In the genomic region with DNA sequence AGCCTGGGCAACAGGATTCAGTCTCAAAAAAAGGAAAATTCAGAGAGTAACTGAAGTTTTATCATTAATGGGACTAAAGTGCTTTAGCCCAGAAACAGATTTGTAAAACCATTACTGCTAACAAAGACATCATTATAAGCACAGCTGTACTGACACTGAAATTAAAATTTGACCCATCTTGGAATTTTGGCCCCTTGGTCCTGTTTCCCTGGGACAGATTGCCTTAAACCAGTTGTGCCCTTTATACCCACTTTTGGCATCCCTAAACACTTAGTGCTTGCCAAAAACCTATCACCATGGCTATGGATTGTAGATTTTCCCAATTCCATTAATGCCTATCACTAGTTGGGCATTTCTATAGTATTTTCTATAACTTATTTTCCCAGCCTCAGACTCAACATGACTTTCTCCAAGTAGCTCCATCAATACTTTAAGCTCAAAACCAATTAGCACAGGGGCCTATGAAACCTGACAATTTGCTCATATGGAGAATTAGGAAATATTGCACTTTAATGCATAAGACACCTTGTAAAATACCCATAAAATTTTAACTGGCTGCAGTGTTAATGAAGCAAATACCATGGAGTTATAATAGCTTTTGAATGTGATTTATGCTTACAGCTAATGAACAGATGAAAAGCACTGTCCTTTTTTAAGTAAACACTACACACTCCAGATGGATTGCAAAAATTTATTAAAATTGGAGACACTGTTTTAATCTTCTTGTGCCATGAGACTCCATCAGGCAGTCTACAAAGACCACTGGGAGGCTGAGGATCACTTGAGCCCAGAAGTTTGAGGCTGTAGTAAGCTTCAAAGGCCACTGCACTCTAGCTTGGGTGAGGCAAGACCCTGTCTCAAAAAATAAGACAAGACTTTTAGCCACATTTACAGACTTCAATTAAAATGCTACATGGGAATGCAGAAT, we compare ENCODE assay signal across 9 cellular contexts. TPM values are rescaled to one million over a fixed set of nuclear protein-coding genes. Genes with fewer than 3 reads are reported as not detected.
DNase-seq lines count a peak whose midpoint lies in the region; ATAC-seq, FAIRE-seq and TF ChIP-seq lines count a peak whose summit lies in the region.
"Had no signal": no experiment of that assay in that cellular context is flagged by ENCODE, and none has a peak within 500 bp of the region (broad histone marks: within the 10 kb centered on the region; RNA-seq: fewer than 3 reads in every experiment).

No MANE protein-coding gene starts in this region.

- no peak for ATAC-seq in HepG2
- no peak for ATAC-seq in right lobe of liver
- no peak for ATAC-seq in stimulated activated naive CD8-positive, alpha-beta T cell treated with anti-CD3 and anti-CD28 coated beads, Interleukin-15, amount 100 ng/mL, for 72 hours
- no peak for ATAC-seq in HG03432 (IDR thresholded peaks at IDR 0.05; ENCODE audit: unreplicated experiment)
- ATAC-seq in HG02884 (IDR thresholded peaks at IDR 0.05; ENCODE audit: unreplicated experiment), result no peak
- no peak for ATAC-seq in HG02840 (IDR thresholded peaks at IDR 0.05; ENCODE audit: low FRiP score, unreplicated experiment)

- H3K4me1 ChIP-seq in HepG2 (ENCODE audit: insufficient read depth, low read length), result peaks cover 26% of the 10 kb centered on the region
- H3K4me1 ChIP-seq in right lobe of liver, result peaks cover 0 to 23% (median 9%) of the 10 kb centered on the region in 4 donors
- peaks cover 40% of the 10 kb centered on the region for H3K4me1 ChIP-seq in OCI-LY7 (ENCODE audit: insufficient read depth, low read length, poor library complexity, severe bottlenecking)

- POLR2A ChIA-PET in HepG2 (lab: Yijun Ruan, JAX) (no interaction called here), OCI-LY7 (lab: Charles Lee) (interaction anchor here (0.6 to 1.2 kb wide), 6 partner anchors 12 to 190 kb away, joined by 3 to 4 read pairs (median 3); a partner anchor contains a TSS)

- no peak overlapping the region for H3K4me2 ChIP-seq in HepG2 (ENCODE audit: low read depth, low read length)
- peak overlapping the region; percentile 93 for H3K4me2 ChIP-seq in OCI-LY7 (ENCODE audit: low read length)

- H2AFZ ChIP-seq in HepG2 (ENCODE audit: low read length), result no peak overlapping the region
- no peak overlapping the region for H2AFZ ChIP-seq in OCI-LY7 (ENCODE audit: low read length)

- intact Hi-C loops in HepG2 (cut with micrococcal nuclease; ENCODE audit: unreplicated experiment) (no loop called here), right lobe of liver (cut with DNase I) (no loop called here), OCI-LY7 (cut with micrococcal nuclease; ENCODE audit: unreplicated experiment) (no loop called here)

- H3K9me3 ChIP-seq in HepG2 (ENCODE audit: low read length), result no peaks in the 10 kb centered on the region
- no peaks in the 10 kb centered on the region for H3K9me3 ChIP-seq in right lobe of liver
- H3K9me3 ChIP-seq in OCI-LY7 (ENCODE audit: low read length), result no peaks in the 10 kb centered on the region

- TF ChIP-seq CTCF in HepG2 (CRISPR knock-in tag; IDR thresholded peaks at IDR 0.05) (no peak), right lobe of liver (IDR thresholded peaks at IDR 0.05) (no peak), OCI-LY7 (conservative IDR thresholded peaks at IDR 0.05; ENCODE audit: low read length) (no peak)

- BruUV-seq in HepG2 (replicated peaks; lab: Mats Ljungman, UMichigan) (no TSS peak), OCI-LY7 (replicated peaks; lab: Mats Ljungman, UMichigan) (no TSS peak)

- peak overlapping the region; percentile 93 to 100 for H3K4me3 Mint-ChIP-seq in stimulated activated naive CD8-positive, alpha-beta T cell treated with anti-CD3 and anti-CD28 coated beads, Interleukin-15, amount 100 ng/mL, for 72 hours

- TF ChIP-seq POLR2A in HepG2 (IDR thresholded peaks at IDR 0.05; ENCODE audit: insufficient read depth in 1 of 2, low read depth in 2 of 2, low read length in 2 of 2), result peak; percentile 37 to 69
- TF ChIP-seq POLR2A in right lobe of liver (IDR thresholded peaks at IDR 0.05), result no peak

- H4K20me1 ChIP-seq in HepG2 (ENCODE audit: insufficient read depth, low read length), result peaks cover 38% of the 10 kb centered on the region
- H4K20me1 ChIP-seq in OCI-LY7 (ENCODE audit: insufficient read depth, low read length), result peaks cover 41% of the 10 kb centered on the region

- H3K9me3 Mint-ChIP-seq in stimulated activated naive CD8-positive, alpha-beta T cell treated with anti-CD3 and anti-CD28 coated beads, Interleukin-15, amount 100 ng/mL, for 72 hours, result no peaks in the 10 kb centered on the region

- in situ Hi-C loops in HepG2 (cut with HindIII; ENCODE audit: extremely low pct_ligation_motif_present, low pct_unique_long_range_greater_than_20kb), result loop anchor here (10.0 kb wide), 1 partner anchor 211 kb away; no protein-coding TSS in a partner anchor

- H3K27me3 ChIP-seq in HepG2 (ENCODE audit: control insufficient read depth in 1 of 2, insufficient read depth in 2 of 2, low read length in 2 of 2) (no peaks in the 10 kb centered on the region; a peak in 1 of 5 replicates), right lobe of liver (no peaks in the 10 kb centered on the region)
- H3K27me3 ChIP-seq: dorsolateral prefrontal cortex had no signal

- H3K79me2 ChIP-seq in HepG2 (ENCODE audit: insufficient read depth, low read length) (peaks cover 24% of the 10 kb centered on the region), OCI-LY7 (ENCODE audit: insufficient read depth, low read depth, low read length) (peaks cover 45% of the 10 kb centered on the region)

- DNase-seq in HepG2 (ENCODE audit: low spot score) (no peak), right lobe of liver (no peak), OCI-LY7 (ENCODE audit: low spot score) (peak; percentile 20), cerebellar cortex (ENCODE audit: low spot score) (peak; percentile 26)
- DNase-seq in stimulated activated naive CD8-positive, alpha-beta T cell treated with anti-CD3 and anti-CD28 coated beads, Interleukin-15, amount 100 ng/mL, for 72 hours, result no peak
- DNase-seq: dorsolateral prefrontal cortex had no signal

- H3K27me3 Mint-ChIP-seq in stimulated activated naive CD8-positive, alpha-beta T cell treated with anti-CD3 and anti-CD28 coated beads, Interleukin-15, amount 100 ng/mL, for 72 hours, result no peaks in the 10 kb centered on the region

- H3K27ac Mint-ChIP-seq in stimulated activated naive CD8-positive, alpha-beta T cell treated with anti-CD3 and anti-CD28 coated beads, Interleukin-15, amount 100 ng/mL, for 72 hours, result peak overlapping the region; percentile 82 to 85

- H3K9ac ChIP-seq in HepG2 (ENCODE audit: insufficient read depth, low read depth, low read length), result no peak overlapping the region

- H3K4me3 ChIP-seq in HepG2 (replicated peaks in 1 of 3; ENCODE audit: insufficient read depth in 1 of 3, low read depth in 2 of 3, low read length in 3 of 3), result no peak overlapping the region
- H3K4me3 ChIP-seq in right lobe of liver, result no peak overlapping the region
- peak overlapping the region; percentile 98 for H3K4me3 ChIP-seq in OCI-LY7 (ENCODE audit: low read depth, low read length, poor library complexity, severe bottlenecking)
- H3K4me3 ChIP-seq: dorsolateral prefrontal cortex had no signal

- H3K27ac ChIP-seq in HepG2 (ENCODE audit: extremely low read length, insufficient read depth, low read length) (peak overlapping the region; percentile 9), right lobe of liver (no peak overlapping the region), OCI-LY7 (ENCODE audit: low read depth, low read length, poor library complexity, severe bottlenecking) (peak overlapping the region; percentile 91)

- H3K36me3 ChIP-seq in HepG2 (replicated peaks in 1 of 2; ENCODE audit: control insufficient read depth in 1 of 2, insufficient read depth in 2 of 2, low read length in 2 of 2) (peaks cover 4 to 37% of the 10 kb centered on the region in 2 experiments), right lobe of liver (peaks cover 16 to 54% (median 24%) of the 10 kb centered on the region in 4 donors), OCI-LY7 (ENCODE audit: insufficient read depth, low read length) (peaks cover 83% of the 10 kb centered on the region)

- H3K9me2 ChIP-seq in OCI-LY7 (ENCODE audit: insufficient read depth, low read length), result no peaks in the 10 kb centered on the region

- no peak for TF ChIP-seq RAD21 in HepG2 (CRISPR knock-in tag; IDR thresholded peaks at IDR 0.05)

- CTCF ChIA-PET in HepG2 (lab: Yijun Ruan, JAX; ENCODE audit: low intra/inter-chr PET ratio, low total read pairs), result no interaction called here
- CTCF ChIA-PET in OCI-LY7 (lab: Charles Lee; ENCODE audit: unreplicated experiment), result no interaction called here

- TF ChIP-seq EP300 in HepG2 (IDR thresholded peaks at IDR 0.05; ENCODE audit: low read depth in 2 of 2, low read length in 2 of 2), result no peak
- TF ChIP-seq EP300 in HepG2 (CRISPR knock-in tag; IDR thresholded peaks at IDR 0.05; ENCODE audit: borderline replicate concordance), result no peak

- H3K4me1 Mint-ChIP-seq in stimulated activated naive CD8-positive, alpha-beta T cell treated with anti-CD3 and anti-CD28 coated beads, Interleukin-15, amount 100 ng/mL, for 72 hours, result peaks cover 41% of the 10 kb centered on the region

- no peak for FAIRE-seq in HepG2 (lab: Jason Lieb, UNC)

RNA-seq across cellular contexts. Expression of a gene that starts 4.3 kb away (rescaled TPM):
- 184 and 352 TPM in 2 replicates for total RNA-seq in HepG2 (2016; rRNA removed; fragmentation: Illumina TruSeq; extraction: Trizol)
- total RNA-seq in HepG2 (2016; cell fraction: cytosol; rRNA removed; fragmentation: Illumina TruSeq; extraction: Trizol; ENCODE audit: low read depth), result 468 and 530 TPM in 2 replicates
- 176 and 342 TPM in 2 replicates for total RNA-seq in HepG2 (2016; cell fraction: insoluble cytoplasmic fraction; rRNA removed; fragmentation: Illumina TruSeq; extraction: Trizol)
- 493 and 530 TPM in 2 replicates for total RNA-seq in HepG2 (2016; cell fraction: membrane; rRNA removed; fragmentation: Illumina TruSeq; extraction: Trizol)
- 518 and 556 TPM in 2 replicates for total RNA-seq in HepG2 (2016; cell fraction: nucleus; rRNA removed; fragmentation: Illumina TruSeq; extraction: Trizol)
- 687 and 738 TPM in 2 replicates for polyA plus RNA-seq in HepG2 (2011; rRNA removed)
- polyA plus RNA-seq in HepG2 (2011; cell fraction: cytosol; rRNA removed), result 564 and 847 TPM in 2 replicates
- polyA plus RNA-seq in HepG2 (2011; cell fraction: nucleus; rRNA removed), result 400 and 532 TPM in 2 replicates
- polyA plus RNA-seq in HepG2 (2012), result 512 and 724 TPM in 2 replicates
- polyA plus RNA-seq in HepG2 (2016; cell fraction: cytosol; fragmentation: Illumina TruSeq; extraction: Trizol; ENCODE audit: low read depth), result 421 and 462 TPM in 2 replicates
- polyA plus RNA-seq in HepG2 (2016; cell fraction: insoluble cytoplasmic fraction; fragmentation: Illumina TruSeq; extraction: Trizol; ENCODE audit: low read depth), result 132 and 134 TPM in 2 replicates
- 376 and 391 TPM in 2 replicates for polyA plus RNA-seq in HepG2 (2016; cell fraction: membrane; fragmentation: Illumina TruSeq; extraction: Trizol; ENCODE audit: low read depth)
- polyA plus RNA-seq in HepG2 (2016; cell fraction: nucleus; fragmentation: Illumina TruSeq; extraction: Trizol; ENCODE audit: insufficient read depth, low read depth), result 612 and 634 TPM in 2 replicates
- 146 and 679 TPM in 2 replicates for polyA minus RNA-seq in HepG2 (2011; rRNA and poly(A)+ RNA removed; ENCODE audit: low replicate concordance)
- polyA minus RNA-seq in HepG2 (2011; cell fraction: cytosol; rRNA and poly(A)+ RNA removed), result 112 and 117 TPM in 2 replicates
- polyA minus RNA-seq in HepG2 (2011; cell fraction: nucleus; rRNA and poly(A)+ RNA removed), result 1,094 and 1,103 TPM in 2 replicates
- total RNA-seq in right lobe of liver, result 10 to 100 TPM; 37.4 to 85.2 (median 61.5) TPM
- total RNA-seq in OCI-LY7 (2014; rRNA removed; shearing (Covaris generic)), result 899 and 1,026 TPM in 2 replicates
- 901 and 987 TPM in 2 replicates for total RNA-seq in OCI-LY7 (2022)

RNA-seq across cellular contexts. Expression of a gene that starts 4.7 kb away (rescaled TPM):
- total RNA-seq in HepG2 (2016; rRNA removed; fragmentation: Illumina TruSeq; extraction: Trizol), result 7.7 and 10.7 TPM in 2 replicates
- total RNA-seq in HepG2 (2016; cell fraction: cytosol; rRNA removed; fragmentation: Illumina TruSeq; extraction: Trizol; ENCODE audit: low read depth), result 0.61 and 0.97 TPM in 2 replicates
- total RNA-seq in HepG2 (2016; cell fraction: insoluble cytoplasmic fraction; rRNA removed; fragmentation: Illumina TruSeq; extraction: Trizol), result 7.5 and 9.9 TPM in 2 replicates
- total RNA-seq in HepG2 (2016; cell fraction: membrane; rRNA removed; fragmentation: Illumina TruSeq; extraction: Trizol), result 3.4 and 3.6 TPM in 2 replicates
- 12.5 and 13.1 TPM in 2 replicates for total RNA-seq in HepG2 (2016; cell fraction: nucleus; rRNA removed; fragmentation: Illumina TruSeq; extraction: Trizol)
- 1.9 and 2.6 TPM in 2 replicates for polyA plus RNA-seq in HepG2 (2011; rRNA removed)
- polyA plus RNA-seq in HepG2 (2011; cell fraction: cytosol; rRNA removed), result 0.75 and 0.81 TPM in 2 replicates
- polyA plus RNA-seq in HepG2 (2011; cell fraction: nucleus; rRNA removed), result 3.3 and 4.0 TPM in 2 replicates
- polyA plus RNA-seq in HepG2 (2012), result 1.6 and 1.9 TPM in 2 replicates
- polyA plus RNA-seq in HepG2 (2016; cell fraction: cytosol; fragmentation: Illumina TruSeq; extraction: Trizol; ENCODE audit: low read depth), result 0.12 and 0.14 TPM in 2 replicates
- 1.4 and 1.9 TPM in 2 replicates for polyA plus RNA-seq in HepG2 (2016; cell fraction: insoluble cytoplasmic fraction; fragmentation: Illumina TruSeq; extraction: Trizol; ENCODE audit: low read depth)
- polyA plus RNA-seq in HepG2 (2016; cell fraction: membrane; fragmentation: Illumina TruSeq; extraction: Trizol; ENCODE audit: low read depth), result 0.26 and 0.34 TPM in 2 replicates
- 5.4 and 5.5 TPM in 2 replicates for polyA plus RNA-seq in HepG2 (2016; cell fraction: nucleus; fragmentation: Illumina TruSeq; extraction: Trizol; ENCODE audit: insufficient read depth, low read depth)
- polyA minus RNA-seq in HepG2 (2011; rRNA and poly(A)+ RNA removed; ENCODE audit: low replicate concordance), result 11.7 and 14.4 TPM in 2 replicates
- polyA minus RNA-seq in HepG2 (2011; cell fraction: cytosol; rRNA and poly(A)+ RNA removed), result 4.0 and 4.2 TPM in 2 replicates
- polyA minus RNA-seq in HepG2 (2011; cell fraction: nucleus; rRNA and poly(A)+ RNA removed), result 20.0 and 21.6 TPM in 2 replicates
- 1 to 10 TPM; 2.8 to 6.1 (median 4.7) TPM for total RNA-seq in right lobe of liver
- total RNA-seq in OCI-LY7 (2014; rRNA removed; shearing (Covaris generic)), result 10.9 TPM in 2 replicates
- total RNA-seq in OCI-LY7 (2022), result 23.7 and 23.9 TPM in 2 replicates

RNA-seq across cellular contexts. Expression of a gene that starts 38.8 kb away (rescaled TPM):
- total RNA-seq in HepG2 (2016; rRNA removed; fragmentation: Illumina TruSeq; extraction: Trizol) (14.2 and 17.9 TPM in 2 replicates), right lobe of liver (1 to 10 TPM; 1.0 to 2.2 (median 1.6) TPM), OCI-LY7 (2022) (36.1 and 39.3 TPM in 2 replicates)
- 3.6 and 3.8 TPM in 2 replicates for total RNA-seq in HepG2 (2016; cell fraction: cytosol; rRNA removed; fragmentation: Illumina TruSeq; extraction: Trizol; ENCODE audit: low read depth)
- 16.3 and 18.9 TPM in 2 replicates for total RNA-seq in HepG2 (2016; cell fraction: insoluble cytoplasmic fraction; rRNA removed; fragmentation: Illumina TruSeq; extraction: Trizol)
- 10.5 and 11.6 TPM in 2 replicates for total RNA-seq in HepG2 (2016; cell fraction: membrane; rRNA removed; fragmentation: Illumina TruSeq; extraction: Trizol)
- total RNA-seq in HepG2 (2016; cell fraction: nucleus; rRNA removed; fragmentation: Illumina TruSeq; extraction: Trizol), result 10.3 and 16.2 TPM in 2 replicates
- polyA plus RNA-seq in HepG2 (2011; rRNA removed), result 2.4 and 4.4 TPM in 2 replicates
- polyA plus RNA-seq in HepG2 (2011; cell fraction: cytosol; rRNA removed), result 1.9 and 2.1 TPM in 2 replicates
- 1.3 and 1.7 TPM in 2 replicates for polyA plus RNA-seq in HepG2 (2011; cell fraction: nucleus; rRNA removed)
- polyA plus RNA-seq in HepG2 (2012), result 2.7 and 3.3 TPM in 2 replicates
- 1.3 and 1.6 TPM in 2 replicates for polyA plus RNA-seq in HepG2 (2016; cell fraction: cytosol; fragmentation: Illumina TruSeq; extraction: Trizol; ENCODE audit: low read depth)
- 10.4 and 11.4 TPM in 2 replicates for polyA plus RNA-seq in HepG2 (2016; cell fraction: insoluble cytoplasmic fraction; fragmentation: Illumina TruSeq; extraction: Trizol; ENCODE audit: low read depth)
- 4.1 and 4.4 TPM in 2 replicates for polyA plus RNA-seq in HepG2 (2016; cell fraction: membrane; fragmentation: Illumina TruSeq; extraction: Trizol; ENCODE audit: low read depth)
- 9.8 and 11.4 TPM in 2 replicates for polyA plus RNA-seq in HepG2 (2016; cell fraction: nucleus; fragmentation: Illumina TruSeq; extraction: Trizol; ENCODE audit: insufficient read depth, low read depth)
- polyA minus RNA-seq in HepG2 (2011; rRNA and poly(A)+ RNA removed; ENCODE audit: low replicate concordance), result 8.2 and 23.6 TPM in 2 replicates
- polyA minus RNA-seq in HepG2 (2011; cell fraction: cytosol; rRNA and poly(A)+ RNA removed), result 6.1 and 6.2 TPM in 2 replicates
- polyA minus RNA-seq in HepG2 (2011; cell fraction: nucleus; rRNA and poly(A)+ RNA removed), result 10.8 and 17.0 TPM in 2 replicates
- 25.4 and 47.0 TPM in 2 replicates for total RNA-seq in OCI-LY7 (2014; rRNA removed; shearing (Covaris generic))

RNA-seq across cellular contexts. Expression of a gene that starts 39.0 kb away (rescaled TPM):
- 27.7 and 45.4 TPM in 2 replicates for total RNA-seq in HepG2 (2016; rRNA removed; fragmentation: Illumina TruSeq; extraction: Trizol)
- 4.1 and 4.2 TPM in 2 replicates for total RNA-seq in HepG2 (2016; cell fraction: cytosol; rRNA removed; fragmentation: Illumina TruSeq; extraction: Trizol; ENCODE audit: low read depth)
- total RNA-seq in HepG2 (2016; cell fraction: insoluble cytoplasmic fraction; rRNA removed; fragmentation: Illumina TruSeq; extraction: Trizol), result 28.4 and 45.5 TPM in 2 replicates
- total RNA-seq in HepG2 (2016; cell fraction: membrane; rRNA removed; fragmentation: Illumina TruSeq; extraction: Trizol), result 7.9 and 9.7 TPM in 2 replicates
- total RNA-seq in HepG2 (2016; cell fraction: nucleus; rRNA removed; fragmentation: Illumina TruSeq; extraction: Trizol), result 21.0 and 21.8 TPM in 2 replicates
- 14.3 and 17.6 TPM in 2 replicates for polyA plus RNA-seq in HepG2 (2011; rRNA removed)
- 10.0 and 12.6 TPM in 2 replicates for polyA plus RNA-seq in HepG2 (2011; cell fraction: cytosol; rRNA removed)
- 11.5 and 12.4 TPM in 2 replicates for polyA plus RNA-seq in HepG2 (2011; cell fraction: nucleus; rRNA removed)
- 8.7 and 15.5 TPM in 2 replicates for polyA plus RNA-seq in HepG2 (2012)
- polyA plus RNA-seq in HepG2 (2016; cell fraction: cytosol; fragmentation: Illumina TruSeq; extraction: Trizol; ENCODE audit: low read depth), result 1.4 TPM in 2 replicates
- polyA plus RNA-seq in HepG2 (2016; cell fraction: insoluble cytoplasmic fraction; fragmentation: Illumina TruSeq; extraction: Trizol; ENCODE audit: low read depth), result 43.8 and 44.7 TPM in 2 replicates
- 3.6 and 4.6 TPM in 2 replicates for polyA plus RNA-seq in HepG2 (2016; cell fraction: membrane; fragmentation: Illumina TruSeq; extraction: Trizol; ENCODE audit: low read depth)
- 20.8 and 21.4 TPM in 2 replicates for polyA plus RNA-seq in HepG2 (2016; cell fraction: nucleus; fragmentation: Illumina TruSeq; extraction: Trizol; ENCODE audit: insufficient read depth, low read depth)
- 23.7 and 62.2 TPM in 2 replicates for polyA minus RNA-seq in HepG2 (2011; rRNA and poly(A)+ RNA removed; ENCODE audit: low replicate concordance)
- polyA minus RNA-seq in HepG2 (2011; cell fraction: cytosol; rRNA and poly(A)+ RNA removed), result 16.4 and 18.7 TPM in 2 replicates
- 25.4 and 29.5 TPM in 2 replicates for polyA minus RNA-seq in HepG2 (2011; cell fraction: nucleus; rRNA and poly(A)+ RNA removed)
- total RNA-seq in right lobe of liver, result 10 to 100 TPM in 5 of 6 experiments, 1 to 10 TPM in 1; 10.0 to 14.6 (median 13.4) TPM
- 42.4 and 45.6 TPM in 2 replicates for total RNA-seq in OCI-LY7 (2014; rRNA removed; shearing (Covaris generic))
- 70.8 and 74.8 TPM in 2 replicates for total RNA-seq in OCI-LY7 (2022)

RNA-seq across cellular contexts. Expression of a gene that starts 53.6 kb away (rescaled TPM):
- total RNA-seq in HepG2 (2016; rRNA removed; fragmentation: Illumina TruSeq; extraction: Trizol), result 107 and 205 TPM in 2 replicates
- total RNA-seq in HepG2 (2016; cell fraction: cytosol; rRNA removed; fragmentation: Illumina TruSeq; extraction: Trizol; ENCODE audit: low read depth), result 28.3 and 30.3 TPM in 2 replicates
- 108 and 201 TPM in 2 replicates for total RNA-seq in HepG2 (2016; cell fraction: insoluble cytoplasmic fraction; rRNA removed; fragmentation: Illumina TruSeq; extraction: Trizol)
- total RNA-seq in HepG2 (2016; cell fraction: membrane; rRNA removed; fragmentation: Illumina TruSeq; extraction: Trizol), result 48.9 and 54.3 TPM in 2 replicates
- 132 and 161 TPM in 2 replicates for total RNA-seq in HepG2 (2016; cell fraction: nucleus; rRNA removed; fragmentation: Illumina TruSeq; extraction: Trizol)
- polyA plus RNA-seq in HepG2 (2011; rRNA removed), result 142 and 156 TPM in 2 replicates
- 97.8 and 129 TPM in 2 replicates for polyA plus RNA-seq in HepG2 (2011; cell fraction: cytosol; rRNA removed)
- 61.6 and 79.0 TPM in 2 replicates for polyA plus RNA-seq in HepG2 (2011; cell fraction: nucleus; rRNA removed)
- 101 and 161 TPM in 2 replicates for polyA plus RNA-seq in HepG2 (2012)
- polyA plus RNA-seq in HepG2 (2016; cell fraction: cytosol; fragmentation: Illumina TruSeq; extraction: Trizol; ENCODE audit: low read depth), result 35.4 and 37.9 TPM in 2 replicates
- 101 and 108 TPM in 2 replicates for polyA plus RNA-seq in HepG2 (2016; cell fraction: insoluble cytoplasmic fraction; fragmentation: Illumina TruSeq; extraction: Trizol; ENCODE audit: low read depth)
- polyA plus RNA-seq in HepG2 (2016; cell fraction: membrane; fragmentation: Illumina TruSeq; extraction: Trizol; ENCODE audit: low read depth), result 43.2 and 51.7 TPM in 2 replicates
- 186 and 191 TPM in 2 replicates for polyA plus RNA-seq in HepG2 (2016; cell fraction: nucleus; fragmentation: Illumina TruSeq; extraction: Trizol; ENCODE audit: insufficient read depth, low read depth)
- polyA minus RNA-seq in HepG2 (2011; rRNA and poly(A)+ RNA removed; ENCODE audit: low replicate concordance), result 66.3 TPM in 1 of 2 replicates, not detected in the other
- 34.2 and 44.7 TPM in 2 replicates for polyA minus RNA-seq in HepG2 (2011; cell fraction: cytosol; rRNA and poly(A)+ RNA removed)
- 32.8 and 42.0 TPM in 2 replicates for polyA minus RNA-seq in HepG2 (2011; cell fraction: nucleus; rRNA and poly(A)+ RNA removed)
- total RNA-seq in right lobe of liver, result 1,000 to 10,000 TPM; 1,325 to 2,875 (median 2,199) TPM
- total RNA-seq in OCI-LY7 (2014; rRNA removed; shearing (Covaris generic)), result not detected in 2 replicates
- not detected in 2 replicates for total RNA-seq in OCI-LY7 (2022)

Comparison
In these comparisons a context has a peak if more than half of its experiments do, and no peak if none do; other contexts are left out.
1. H3K27ac ChIP-seq: peak in HepG2 (single experiment) and OCI-LY7 (single experiment); none in right lobe of liver (0 of 3).
2. DNase-seq: peak in OCI-LY7 (single experiment) and cerebellar cortex (single experiment); none in HepG2 (single experiment), right lobe of liver (0 of 3) and stimulated activated naive CD8-positive, alpha-beta T cell treated with anti-CD3 and anti-CD28 coated beads, Interleukin-15, amount 100 ng/mL, for 72 hours (0 of 2).